Comparison of ENCODE assay signal across 8 cellular contexts in the genomic region with DNA sequence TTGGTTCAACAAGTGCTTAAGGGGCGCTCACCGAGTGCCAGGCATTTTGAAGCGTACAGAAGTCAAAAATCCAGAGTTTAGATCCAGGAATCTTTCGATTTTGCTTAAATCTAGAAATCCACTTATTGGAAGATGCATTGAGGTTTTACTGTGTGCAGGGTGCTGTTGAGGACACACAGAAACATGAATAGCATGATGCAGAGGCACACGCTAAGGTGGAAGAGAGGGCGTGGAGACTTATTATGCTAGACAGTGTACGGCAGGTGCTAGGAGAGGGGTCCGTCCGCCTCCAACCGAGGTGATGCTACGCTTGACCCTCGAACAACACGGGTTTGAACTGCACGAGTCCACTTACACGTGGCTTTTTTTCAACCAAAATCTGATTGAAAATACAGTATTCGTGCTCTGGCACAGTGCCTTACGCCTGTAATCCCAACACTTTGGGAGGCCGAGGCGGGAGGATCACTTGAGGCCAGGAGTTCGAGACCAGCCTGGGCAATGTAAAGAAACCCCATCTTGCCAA.
DNase-seq lines count a peak whose midpoint lies in the region; ATAC-seq and TF ChIP-seq lines count a peak whose summit lies in the region.

No MANE protein-coding gene starts in this region.

- H3K27ac Mint-ChIP-seq in dendritic cell treated with granulocyte-macrophage colony-stimulating factor and Interleukin-4, amounts not matched to agents 40 ng/mL and 50 ng/mL, for 4 days, result peak overlapping the region; percentile 87

- intact Hi-C loops in dendritic cell treated with granulocyte-macrophage colony-stimulating factor and Interleukin-4, amounts not matched to agents 40 ng/mL and 50 ng/mL, for 4 days (cut with micrococcal nuclease), result loop anchor here (5.0 to 10.0 kb wide), 2 partner anchors 54 to 106 kb away; no protein-coding TSS in a partner anchor

- H3K36me3 ChIP-seq in ACC112 (ENCODE audit: insufficient read depth, low read length) (no peaks in the 10 kb centered on the region), MM.1S (replicated peaks; ENCODE audit: insufficient read depth, low read length) (no peaks in the 10 kb centered on the region), muscle layer of colon (ENCODE audit: insufficient read depth, low read length) (peaks cover 4% of the 10 kb centered on the region)

- H3K9me3 ChIP-seq in MM.1S (replicated peaks; ENCODE audit: insufficient read depth, low read length) (no peaks in the 10 kb centered on the region), muscle layer of colon (ENCODE audit: low read length) (no peaks in the 10 kb centered on the region)

- peaks cover 63% of the 10 kb centered on the region for H3K4me1 Mint-ChIP-seq in dendritic cell treated with granulocyte-macrophage colony-stimulating factor and Interleukin-4, amounts not matched to agents 40 ng/mL and 50 ng/mL, for 4 days (ENCODE audit: low read depth)

- peak overlapping the region; percentile 85 for H3K4me3 Mint-ChIP-seq in dendritic cell treated with granulocyte-macrophage colony-stimulating factor and Interleukin-4, amounts not matched to agents 40 ng/mL and 50 ng/mL, for 4 days

- no peak for TF ChIP-seq CTCF in MM.1S (IDR thresholded peaks at IDR 0.05; ENCODE audit: low read length)

- peaks cover 3% of the 10 kb centered on the region for H3K27me3 Mint-ChIP-seq in dendritic cell treated with granulocyte-macrophage colony-stimulating factor and Interleukin-4, amounts not matched to agents 40 ng/mL and 50 ng/mL, for 4 days

- H3K27me3 ChIP-seq in ACC112 (ENCODE audit: insufficient read depth, low read length), result no peaks in the 10 kb centered on the region
- peaks cover 13% of the 10 kb centered on the region for H3K27me3 ChIP-seq in MM.1S (replicated peaks; ENCODE audit: insufficient read depth, low read length)
- no peaks in the 10 kb centered on the region for H3K27me3 ChIP-seq in muscle layer of colon (ENCODE audit: control insufficient read depth in 1 of 2, insufficient read depth in 2 of 2, low read length in 2 of 2)

- H3K9me3 Mint-ChIP-seq in dendritic cell treated with granulocyte-macrophage colony-stimulating factor and Interleukin-4, amounts not matched to agents 40 ng/mL and 50 ng/mL, for 4 days, result no peaks in the 10 kb centered on the region

- H3K9ac ChIP-seq in MM.1S (ENCODE audit: low read length), result peak overlapping the region; percentile 37; the same call in 1 of the 2 replicates
- H3K9ac ChIP-seq in muscle layer of colon (ENCODE audit: low read length), result peak overlapping the region; percentile 59

- H2AFZ ChIP-seq in ACC112 (ENCODE audit: low read length, unreplicated experiment) (peak overlapping the region; percentile 85), MM.1S (ENCODE audit: low read length) (peak overlapping the region; percentile 70)

- peak overlapping the region; percentile 90 for H3K4me3 ChIP-seq in ACC112 (ENCODE audit: low read depth, low read length)
- peak overlapping the region; percentile 78 for H3K4me3 ChIP-seq in MM.1S (ENCODE audit: low read length)
- peak overlapping the region; percentile 75 to 97 for H3K4me3 ChIP-seq in muscle layer of colon (ENCODE audit: low read depth in 1 of 2, low read length in 2 of 2)

- ATAC-seq in GM21528 (IDR thresholded peaks at IDR 0.05; ENCODE audit: low FRiP score, unreplicated experiment) (no peak), GM21723 (IDR thresholded peaks at IDR 0.05; ENCODE audit: unreplicated experiment) (no peak), HG03432 (IDR thresholded peaks at IDR 0.05; ENCODE audit: unreplicated experiment) (no peak), GM18502 (IDR thresholded peaks at IDR 0.05; ENCODE audit: poor library complexity, unreplicated experiment) (no peak)

- peak overlapping the region; percentile 57 for H3K27ac ChIP-seq in ACC112 (ENCODE audit: low read depth, low read length)
- no peak overlapping the region for H3K27ac ChIP-seq in MM.1S (ENCODE audit: low read length)
- peak overlapping the region; percentile 93 for H3K27ac ChIP-seq in muscle layer of colon (ENCODE audit: low read depth, low read length)

- H3F3A ChIP-seq in MM.1S (ENCODE audit: insufficient read depth, low read length), result no peaks in the 10 kb centered on the region

- peaks cover 7% of the 10 kb centered on the region for H3K36me3 Mint-ChIP-seq in dendritic cell treated with granulocyte-macrophage colony-stimulating factor and Interleukin-4, amounts not matched to agents 40 ng/mL and 50 ng/mL, for 4 days (ENCODE audit: low read depth)

- H3K79me2 ChIP-seq in ACC112 (ENCODE audit: control insufficient read depth, insufficient read depth, low read length, unreplicated experiment), result peaks cover 35% of the 10 kb centered on the region
- H3K79me2 ChIP-seq in MM.1S (ENCODE audit: low read length), result no peaks in the 10 kb centered on the region

- H3K4me2 ChIP-seq in MM.1S (ENCODE audit: low read depth, low read length), result peak overlapping the region; percentile 96

- H3K9me2 ChIP-seq in MM.1S (replicated peaks; ENCODE audit: insufficient read depth, low read length), result no peaks in the 10 kb centered on the region

- H3K4me1 ChIP-seq in ACC112 (ENCODE audit: control insufficient read depth, insufficient read depth, low read length, unreplicated experiment) (peaks cover 29% of the 10 kb centered on the region), MM.1S (ENCODE audit: low read length) (peaks cover 5% of the 10 kb centered on the region), muscle layer of colon (ENCODE audit: insufficient read depth, low read length) (peaks cover 21% of the 10 kb centered on the region)

- no peak for DNase-seq in MM.1S

- H4K20me1 ChIP-seq in MM.1S (ENCODE audit: insufficient read depth, low read length), result no peaks in the 10 kb centered on the region
